In genomic region chr4:8435656-8436121, GRCh38 we compare ENCODE assay signal across 8 cellular contexts. TPM values are rescaled to one million over a fixed set of nuclear protein-coding genes. Genes with fewer than 3 reads are reported as not detected.
DNase-seq lines count a peak whose midpoint lies in the region; ATAC-seq and TF ChIP-seq lines count a peak whose summit lies in the region.

No MANE protein-coding gene starts in this region.

- H3K36me3 Mint-ChIP-seq in activated naive CD8-positive, alpha-beta T cell treated with anti-CD3 and anti-CD28 coated beads, Interleukin-2, amount 50 U/mL, for 24 hours (ENCODE audit: low read depth) = peaks cover 13% of the 10 kb centered on the region
- no peaks in the 10 kb centered on the region for H3K36me3 Mint-ChIP-seq in natural killer cell
- peaks cover 9% of the 10 kb centered on the region for H3K36me3 Mint-ChIP-seq in HFFc6 (ENCODE audit: low read depth)

- peak; percentile 59 for DNase-seq in stimulated activated CD4-positive, alpha-beta T cell treated with anti-CD3 and anti-CD28 coated beads, Interleukin-15, amount 100 ng/mL, for 24 hours
- DNase-seq in stimulated activated CD4-positive, alpha-beta T cell treated with anti-CD3 and anti-CD28 coated beads, Interleukin-12 subunit alpha, Interleukin-12 subunit beta, amount 100 ng/mL, for 4 hours = no peak
- peak; percentile 23 for DNase-seq in activated naive CD8-positive, alpha-beta T cell treated with anti-CD3 and anti-CD28 coated beads, Interleukin-2, amount 50 U/mL, for 24 hours
- DNase-seq in natural killer cell (no peak), NOMO-1 treated with dmso at 0.1 percent for 144 hours (lab: John Stamatoyannopoulos, UW; ENCODE audit: unreplicated experiment) (no peak), HFFc6 (no peak)

- peak overlapping the region; percentile 90 for H3K27ac Mint-ChIP-seq in activated naive CD8-positive, alpha-beta T cell treated with anti-CD3 and anti-CD28 coated beads, Interleukin-2, amount 50 U/mL, for 24 hours
- H3K27ac Mint-ChIP-seq in natural killer cell (peak overlapping the region; percentile 86 to 89), HFFc6 (no peak overlapping the region)

- peak overlapping the region; percentile 82 for H3K4me3 Mint-ChIP-seq in activated naive CD8-positive, alpha-beta T cell treated with anti-CD3 and anti-CD28 coated beads, Interleukin-2, amount 50 U/mL, for 24 hours
- H3K4me3 Mint-ChIP-seq in natural killer cell = peak overlapping the region; percentile 63
- H3K4me3 Mint-ChIP-seq in HFFc6 = no peak overlapping the region

- H3K4me1 Mint-ChIP-seq in activated naive CD8-positive, alpha-beta T cell treated with anti-CD3 and anti-CD28 coated beads, Interleukin-2, amount 50 U/mL, for 24 hours = peaks cover 54% of the 10 kb centered on the region
- H3K4me1 Mint-ChIP-seq in natural killer cell (peaks cover 61 to 63% of the 10 kb centered on the region in 2 donors), HFFc6 (ENCODE audit: low read depth) (peaks cover 30% of the 10 kb centered on the region)

- TF ChIP-seq CTCF in natural killer cell (IDR thresholded peaks at IDR 0.05) (no peak), HFFc6 (IDR thresholded peaks at IDR 0.05) (no peak)

- ATAC-seq in HG03139 (IDR thresholded peaks at IDR 0.05; ENCODE audit: unreplicated experiment) (peak; percentile 49), natural killer cell (peak; percentile 46 to 61 (median 50)), HG03039 (IDR thresholded peaks at IDR 0.05; ENCODE audit: unreplicated experiment) (no peak)
- ATAC-seq in activated naive CD8-positive, alpha-beta T cell treated with anti-CD3 and anti-CD28 coated beads, Interleukin-2, amount 50 U/mL, for 24 hours = no peak

- H3K9me3 Mint-ChIP-seq in activated naive CD8-positive, alpha-beta T cell treated with anti-CD3 and anti-CD28 coated beads, Interleukin-2, amount 50 U/mL, for 24 hours = no peaks in the 10 kb centered on the region
- H3K9me3 Mint-ChIP-seq in natural killer cell = peaks cover 0 to 3% of the 10 kb centered on the region in 2 donors
- peaks cover 5% of the 10 kb centered on the region; the same call in 1 of the 2 replicates for H3K9me3 Mint-ChIP-seq in HFFc6

- H3K27me3 Mint-ChIP-seq in activated naive CD8-positive, alpha-beta T cell treated with anti-CD3 and anti-CD28 coated beads, Interleukin-2, amount 50 U/mL, for 24 hours = peaks cover 2% of the 10 kb centered on the region
- H3K27me3 Mint-ChIP-seq in natural killer cell (ENCODE audit: low read depth in 2 of 2) (no peaks in the 10 kb centered on the region), HFFc6 (ENCODE audit: insufficient read depth) (no peaks in the 10 kb centered on the region)

- intact Hi-C loops in natural killer cell (cut with micrococcal nuclease) = no loop called here

RNA-seq across cellular contexts. Expression of gene ACOX3, which starts 4.8 kb away (rescaled TPM):
- 10 to 100 TPM; 12.4 to 18.3 (median 15.4) TPM for total RNA-seq in natural killer cell
- 10 to 100 TPM; 18.6 to 23.2 (median 19.9) TPM for total RNA-seq in HFFc6 (2021; fragmentation: NEBNext Ultra II Directional; extraction: Animal tissue kit (Norgen Biotek cat#: 25700))

RNA-seq across cellular contexts. Expression of gene TRMT44, which starts 4.9 kb away (rescaled TPM):
- total RNA-seq in natural killer cell = 10 to 100 TPM; 24.4 to 37.5 (median 34.3) TPM
- total RNA-seq in HFFc6 (2021; fragmentation: NEBNext Ultra II Directional; extraction: Animal tissue kit (Norgen Biotek cat#: 25700)) = 10 to 100 TPM in 3 of 6 experiments, 1 to 10 TPM in 3; 8.8 to 10.7 (median 10.0) TPM

Comparison
In these comparisons a context has a peak if more than half of its experiments do, and no peak if none do; other contexts are left out.
1. DNase-seq: peak in stimulated activated CD4-positive, alpha-beta T cell treated with anti-CD3 and anti-CD28 coated beads, Interleukin-15, amount 100 ng/mL, for 24 hours (single experiment) and activated naive CD8-positive, alpha-beta T cell treated with anti-CD3 and anti-CD28 coated beads, Interleukin-2, amount 50 U/mL, for 24 hours (single experiment); none in stimulated activated CD4-positive, alpha-beta T cell treated with anti-CD3 and anti-CD28 coated beads, Interleukin-12 subunit alpha, Interleukin-12 subunit beta, amount 100 ng/mL, for 4 hours (single experiment), natural killer cell (single experiment), NOMO-1 treated with dmso at 0.1 percent for 144 hours (single experiment) and HFFc6 (single experiment).
2. ATAC-seq: peak in HG03139 (single experiment) and natural killer cell (3 of 3); none in activated naive CD8-positive, alpha-beta T cell treated with anti-CD3 and anti-CD28 coated beads, Interleukin-2, amount 50 U/mL, for 24 hours (single experiment) and HG03039 (single experiment).